In genomic region chr20:38162878-38163875, GRCh38 we compare ENCODE assay signal across 14 cellular contexts. TPM values are rescaled to one million over a fixed set of nuclear protein-coding genes. Genes with fewer than 3 reads are reported as not detected.
DNase-seq lines count a peak whose midpoint lies in the region; ATAC-seq, FAIRE-seq and TF ChIP-seq lines count a peak whose summit lies in the region.
"Had no signal": no experiment of that assay in that cellular context is flagged by ENCODE, and none has a peak within 500 bp of the region (broad histone marks: within the 10 kb centered on the region; RNA-seq: fewer than 3 reads in every experiment).

No MANE protein-coding gene starts in this region.

- intact Hi-C loops in K562 (cut with micrococcal nuclease) (no loop called here), left lung (cut with DNase I) (no loop called here)

- TF ChIP-seq RAD21 in K562 (CRISPR knock-in tag; conservative IDR thresholded peaks at IDR 0.05 in 1 of 2, IDR thresholded peaks at IDR 0.05 in 1 of 2) = no peak

- POLR2A ChIA-PET in HEK293 (lab: Yijun Ruan, JAX) (no interaction called here), K562 (lab: Yijun Ruan, JAX) (interaction anchor here (0.6 to 1.8 kb wide), 7 partner anchors 8 to 88 kb away, joined by 3 to 6 read pairs (median 3); no protein-coding TSS in a partner anchor)

- no peak overlapping the region for H3K4me3 ChIP-seq in HEK293 (ENCODE audit: low read depth, low read length)
- H3K4me3 ChIP-seq in K562 = no peak overlapping the region
- H3K4me3 ChIP-seq in left lung = peak overlapping the region; percentile 43 to 55
- no peak overlapping the region for H3K4me3 ChIP-seq in endodermal cell (ENCODE audit: low read length)
- H3K4me3 ChIP-seq: BLaER1 treated with 17β-estradiol and CSF1 and Interleukin-3, amounts not matched to agents 10 nM and 100 nM had no signal

- no peaks in the 10 kb centered on the region for H3K9me3 Mint-ChIP-seq in stimulated activated memory B cell treated with anti-CD40 and anti-IgM and Interleukin-4, amounts not matched to agents 10 μg/mL and 1 μg/mL and 100 μg/mL, for 72 hours
- no peaks in the 10 kb centered on the region for H3K9me3 Mint-ChIP-seq in endodermal cell
- H3K9me3 Mint-ChIP-seq: activated CD4-positive, alpha-beta T cell treated with anti-CD3 and anti-CD28 coated beads, Interleukin-2, amount 10 ng/mL, durations not matched to agents 24 days and 14 days; activated T-cell treated with anti-CD3 and anti-CD28 coated beads, Interleukin-2, amount 50 U/mL, for 4 hours; type B pancreatic cell had no signal

- TF ChIP-seq CTCF in HEK293 (tag by site-specific recombination; IDR thresholded peaks at IDR 0.05) (no peak), K562 (IDR thresholded peaks at IDR 0.05 in 2 of 3, conservative IDR thresholded peaks at IDR 0.05 in 1 of 3; ENCODE audit: insufficient read depth in 2 of 3, low read depth in 1 of 3, low read length in 3 of 3) (no peak), left lung (IDR thresholded peaks at IDR 0.05) (no peak), endodermal cell (conservative IDR thresholded peaks at IDR 0.05) (no peak)

- H3K9ac ChIP-seq in K562 (ENCODE audit: insufficient read depth in 1 of 2, low read depth in 2 of 2, low read length in 2 of 2) = peak overlapping the region; percentile 19 to 89; a peak in 2 of 4 replicates
- no peak overlapping the region for H3K9ac ChIP-seq in endodermal cell (ENCODE audit: extremely low read depth, low read length, poor library complexity, severe bottlenecking)
- H3K9ac ChIP-seq: BLaER1 treated with 17β-estradiol and CSF1 and Interleukin-3, amounts not matched to agents 10 nM and 100 nM had no signal

- H3K27ac ChIP-seq in HEK293 (ENCODE audit: extremely low read depth, low read depth, low read length) (no peak overlapping the region), K562 (ENCODE audit: extremely low read depth, low read depth, low read length) (0 out of 3 replicates have a peak overlapping the region, but pooled peaks have one; percentile 23), left lung (peak overlapping the region in 1 of 2 donors; percentile 46), endodermal cell (ENCODE audit: low read depth, low read length) (no peak overlapping the region)
- H3K27ac ChIP-seq: BLaER1 treated with 17β-estradiol and CSF1 and Interleukin-3, amounts not matched to agents 10 nM and 100 nM had no signal

- H3K4me3 Mint-ChIP-seq in stimulated activated memory B cell treated with anti-CD40 and anti-IgM and Interleukin-4, amounts not matched to agents 10 μg/mL and 1 μg/mL and 100 μg/mL, for 72 hours = peak overlapping the region; percentile 41
- no peak overlapping the region for H3K4me3 Mint-ChIP-seq in endodermal cell
- H3K4me3 Mint-ChIP-seq: activated CD4-positive, alpha-beta T cell treated with anti-CD3 and anti-CD28 coated beads, Interleukin-2, amount 10 ng/mL, durations not matched to agents 24 days and 14 days; activated T-cell treated with anti-CD3 and anti-CD28 coated beads, Interleukin-2, amount 50 U/mL, for 4 hours had no signal

- no peaks in the 10 kb centered on the region for H3K9me3 ChIP-seq in HEK293 (ENCODE audit: control insufficient read depth, insufficient read depth, low read depth, low read length)
- H3K9me3 ChIP-seq in K562 (replicated peaks; ENCODE audit: control insufficient read depth, insufficient read depth, low read depth, low read length) = no peaks in the 10 kb centered on the region
- no peaks in the 10 kb centered on the region for H3K9me3 ChIP-seq in left lung
- H3K9me3 ChIP-seq in endodermal cell (ENCODE audit: control insufficient read depth, low read length) = no peaks in the 10 kb centered on the region
- H3K9me3 ChIP-seq: BLaER1 treated with 17β-estradiol and CSF1 and Interleukin-3, amounts not matched to agents 10 nM and 100 nM had no signal

- CTCF ChIA-PET in HEK293 (lab: Yijun Ruan, JAX) (interaction anchor here (0.6 to 4.9 kb wide), 8 partner anchors 11 to 860 kb away, joined by 3 to 49 read pairs (median 8); no protein-coding TSS in a partner anchor), K562 (lab: Yijun Ruan, JAX; ENCODE audit: low intra/inter-chr PET ratio) (interaction anchor here (3.4 kb wide), 1 partner anchor 105 kb away, joined by 30 read pairs; no protein-coding TSS in a partner anchor)

- FAIRE-seq in K562 (lab: Jason Lieb, UNC) = no peak

- no peak for TF ChIP-seq EP300 in K562 (IDR thresholded peaks at IDR 0.05; ENCODE audit: low read length)

- peak overlapping the region; percentile 81 for H3K27ac Mint-ChIP-seq in stimulated activated memory B cell treated with anti-CD40 and anti-IgM and Interleukin-4, amounts not matched to agents 10 μg/mL and 1 μg/mL and 100 μg/mL, for 72 hours
- H3K27ac Mint-ChIP-seq in endodermal cell = no peak overlapping the region
- H3K27ac Mint-ChIP-seq: activated CD4-positive, alpha-beta T cell treated with anti-CD3 and anti-CD28 coated beads, Interleukin-2, amount 10 ng/mL, durations not matched to agents 24 days and 14 days; type B pancreatic cell had no signal

- BruUV-seq in K562 (replicated peaks; lab: Mats Ljungman, UMichigan) = no TSS peak

- H3K4me2 ChIP-seq in K562 (ENCODE audit: insufficient read depth, low read length) = peak overlapping the region; percentile 99

- peaks cover 9% of the 10 kb centered on the region for H3K36me3 Mint-ChIP-seq in stimulated activated memory B cell treated with anti-CD40 and anti-IgM and Interleukin-4, amounts not matched to agents 10 μg/mL and 1 μg/mL and 100 μg/mL, for 72 hours
- no peaks in the 10 kb centered on the region for H3K36me3 Mint-ChIP-seq in endodermal cell (ENCODE audit: low read depth)
- H3K36me3 Mint-ChIP-seq: type B pancreatic cell had no signal

- H3K27me3 ChIP-seq in K562 (ENCODE audit: control insufficient read depth in 2 of 2, insufficient read depth in 2 of 2, low read length in 2 of 2) (no peaks in the 10 kb centered on the region), left lung (no peaks in the 10 kb centered on the region), endodermal cell (ENCODE audit: control insufficient read depth, insufficient read depth, low read length, poor library complexity, severe bottlenecking) (peaks cover 5% of the 10 kb centered on the region)

- no peak for DNase-seq in K562 (ENCODE audit: extremely low read depth in 1 of 4, low spot score in 3 of 4)
- no peak for DNase-seq in left lung
- DNase-seq in occipital lobe (lab: John Stamatoyannopoulos, UW) = no peak
- no peak for DNase-seq in stimulated activated CD4-positive, alpha-beta T cell treated with anti-CD3 and anti-CD28 coated beads, Interleukin-4, amount 100 ng/mL, for 4 hours
- DNase-seq in endodermal cell = no peak
- DNase-seq in T-helper 2 cell = no peak
- DNase-seq: activated CD4-positive, alpha-beta T cell treated with anti-CD3 and anti-CD28 coated beads, Interleukin-2, amount 10 ng/mL, durations not matched to agents 24 days and 14 days; activated T-cell treated with anti-CD3 and anti-CD28 coated beads, Interleukin-2, amount 50 U/mL, for 4 hours; NCI-H1105 treated with DMSO at 0.1 percent for 48 hours; NCI-H226 had no signal

- H3K4me1 ChIP-seq in HEK293 (ENCODE audit: control insufficient read depth, insufficient read depth, low read length) (no peaks in the 10 kb centered on the region), K562 (replicated peaks in 1 of 2; ENCODE audit: control insufficient read depth in 2 of 2, insufficient read depth in 2 of 2, low read length in 2 of 2) (peaks cover 62 to 64% of the 10 kb centered on the region in 2 experiments), left lung (peaks cover 15 to 64% of the 10 kb centered on the region in 2 donors), endodermal cell (ENCODE audit: control insufficient read depth, insufficient read depth, low read length) (no peaks in the 10 kb centered on the region)

- no peaks in the 10 kb centered on the region for H3K9me1 ChIP-seq in K562 (ENCODE audit: control insufficient read depth, insufficient read depth, low read length)

- H3K36me3 ChIP-seq in HEK293 (ENCODE audit: control insufficient read depth in 2 of 2, insufficient read depth in 1 of 2, low read length in 2 of 2) (no peaks in the 10 kb centered on the region), K562 (ENCODE audit: control insufficient read depth, insufficient read depth, low read length) (peaks cover 25% of the 10 kb centered on the region), left lung (peaks cover 0 to 13% of the 10 kb centered on the region in 2 donors), endodermal cell (ENCODE audit: control insufficient read depth, insufficient read depth, low read length) (no peaks in the 10 kb centered on the region)

- no peak for TF ChIP-seq POLR2A in K562 (conservative IDR thresholded peaks at IDR 0.05)

- H4K20me1 ChIP-seq in K562 (replicated peaks; ENCODE audit: control insufficient read depth, insufficient read depth, low read length) = 0 out of 2 replicates have a peak, but pooled peaks cover 5% of the 10 kb centered on the region
- H4K20me1 ChIP-seq: BLaER1 treated with 17β-estradiol and CSF1 and Interleukin-3, amounts not matched to agents 10 nM and 100 nM had no signal

- no peak for ATAC-seq in K562
- ATAC-seq in left lung = no peak
- no peak for ATAC-seq in stimulated activated memory B cell treated with anti-CD40 and anti-IgM and Interleukin-4, amounts not matched to agents 10 μg/mL and 1 μg/mL and 100 μg/mL, for 72 hours
- ATAC-seq: activated T-cell treated with anti-CD3 and anti-CD28 coated beads, Interleukin-2, amount 50 U/mL, for 4 hours had no signal

- H3K27me3 Mint-ChIP-seq in stimulated activated memory B cell treated with anti-CD40 and anti-IgM and Interleukin-4, amounts not matched to agents 10 μg/mL and 1 μg/mL and 100 μg/mL, for 72 hours = no peaks in the 10 kb centered on the region
- peaks cover 10% of the 10 kb centered on the region for H3K27me3 Mint-ChIP-seq in endodermal cell (ENCODE audit: insufficient read depth)

- in situ Hi-C loops in K562 (cut with MboI) = loop anchor here (10.0 kb wide), 1 partner anchor 88 kb away; no protein-coding TSS in a partner anchor

- no peak overlapping the region for H2AFZ ChIP-seq in K562 (ENCODE audit: low read depth, low read length)

- 59% methylated on average over 15 of the region's 15 CpGs for WGBS in K562 (ENCODE audit: insufficient coverage, low coverage, missing lambda C conversion rate)
- 76 to 81% methylated on average over 6 to 15 of the region's 15 CpGs for whole genome bisulfite sequencing in endodermal cell (ENCODE audit: insufficient coverage in 1 of 2, insufficient read length in 1 of 2), 2 experiments

- H3K4me1 Mint-ChIP-seq in stimulated activated memory B cell treated with anti-CD40 and anti-IgM and Interleukin-4, amounts not matched to agents 10 μg/mL and 1 μg/mL and 100 μg/mL, for 72 hours = peaks cover 59% of the 10 kb centered on the region
- H3K4me1 Mint-ChIP-seq in endodermal cell = no peaks in the 10 kb centered on the region

- H3K79me2 ChIP-seq in K562 (ENCODE audit: control insufficient read depth, insufficient read depth, low read length) = peaks cover 46% of the 10 kb centered on the region

RNA-seq across cellular contexts. Expression of gene TGM2, which starts 1.9 kb away (rescaled TPM):
- 34.9 and 72.8 TPM in 2 replicates for total RNA-seq in K562 (2011; cell fraction: chromatin; rRNA removed; ENCODE audit: low replicate concordance)
- 45.9 and 47.5 TPM in 2 replicates for total RNA-seq in K562 (2011; cell fraction: nucleolus; rRNA removed)
- 36.4 and 37.1 TPM in 2 replicates for total RNA-seq in K562 (2011; cell fraction: nucleoplasm; rRNA removed)
- 48.3 and 61.2 TPM in 2 replicates for total RNA-seq in K562 (2014; rRNA removed)
- total RNA-seq in K562 (2014; rRNA removed; fragmentation: Illumina TruSeq; extraction: Trizol) = 17.4 and 22.0 TPM in 2 replicates
- 20.4 and 21.0 TPM in 2 replicates for total RNA-seq in K562 (2015; rRNA removed; fragmentation: Illumina TruSeq; extraction: Trizol)
- total RNA-seq in K562 (2021) = 78.5 and 82.3 TPM in 2 replicates
- polyA plus RNA-seq in K562 (2011; rRNA removed) = 35.3 and 37.6 TPM in 2 replicates
- polyA plus RNA-seq in K562 (2011; cell fraction: cytosol; rRNA removed) = 31.6 and 76.0 TPM in 2 replicates
- polyA plus RNA-seq in K562 (2011; cell fraction: nucleus; rRNA removed) = 26.4 and 54.7 TPM in 2 replicates
- polyA plus RNA-seq in K562 (2012) = 47.9 and 85.2 TPM in 2 replicates
- 55.1 and 56.7 TPM in 2 replicates for polyA plus RNA-seq in K562 (2014; fragmentation: Illumina TruSeq; extraction: Trizol)
- polyA plus RNA-seq in K562 (2014; fragmentation: Nextera tagmentation; extraction: Ambion mirVana) = 1 to 10 TPM; 5.5 TPM
- polyA plus RNA-seq in K562 (2014; rRNA removed) = 43.9 and 48.0 TPM in 2 replicates
- 21.4 and 54.6 TPM in 2 replicates for polyA minus RNA-seq in K562 (2011; rRNA and poly(A)+ RNA removed)
- polyA minus RNA-seq in K562 (2011; cell fraction: cytosol; rRNA and poly(A)+ RNA removed) = 46.4 and 51.2 TPM in 2 replicates
- polyA minus RNA-seq in K562 (2011; cell fraction: nucleus; rRNA and poly(A)+ RNA removed) = 18.8 and 21.4 TPM in 2 replicates
- total RNA-seq in left lung = 100 to 1,000 TPM; 174 to 391 TPM
- 3.7 TPM for total RNA-seq in occipital lobe
- total RNA-seq in endodermal cell = under 1 TPM; 0.27 to 0.37 TPM
- polyA plus RNA-seq in endodermal cell (2013, experiment 1 of 2) = 3.4 TPM
- polyA plus RNA-seq in endodermal cell (2013, experiment 2 of 2) = 2.1 TPM

Comparison
In these comparisons a context has a peak if more than half of its experiments do, and no peak if none do; other contexts are left out.
1. H3K4me3 ChIP-seq: peak in left lung (2 of 2); none in HEK293 (single experiment), K562 (single experiment) and endodermal cell (single experiment).